In genomic region chr17:45171338-45172231, GRCh38 we compare ENCODE assay signal across 8 cellular contexts. TPM values are rescaled to one million over a fixed set of nuclear protein-coding genes. Genes with fewer than 3 reads are reported as not detected.
DNase-seq lines count a peak whose midpoint lies in the region; ATAC-seq, FAIRE-seq and TF ChIP-seq lines count a peak whose summit lies in the region.

No MANE protein-coding gene starts in this region.

- H3K27me3 ChIP-seq in HUES64 (ENCODE audit: insufficient read depth, low read length) (no peaks in the 10 kb centered on the region), stomach smooth muscle (ENCODE audit: control insufficient read depth in 1 of 2, insufficient read depth in 2 of 2, low read length in 2 of 2) (no peaks in the 10 kb centered on the region)

- DNase-seq in A172 (ENCODE audit: low spot score) (peak; percentile 89), kidney (peak; percentile 84), SKM-1 treated with dmso at 0.1 percent for 144 hours (lab: John Stamatoyannopoulos, UW; ENCODE audit: unreplicated experiment) (no peak), NCI-H2081 (lab: John Stamatoyannopoulos, UW) (no peak)

- H3K9me3 ChIP-seq in HUES64 (ENCODE audit: insufficient read depth, low read depth, low read length) (no peaks in the 10 kb centered on the region), kidney (ENCODE audit: control insufficient read depth in 1 of 2, low read length in 2 of 2) (no peaks in the 10 kb centered on the region), stomach smooth muscle (ENCODE audit: control insufficient read depth in 2 of 2, low read length in 2 of 2) (no peaks in the 10 kb centered on the region)

- H3K4me1 ChIP-seq in HUES64 (ENCODE audit: insufficient read depth, low read length) (peaks cover 30% of the 10 kb centered on the region), kidney (ENCODE audit: control insufficient read depth in 1 of 2, insufficient read depth in 1 of 2, low read depth in 1 of 2, low read length in 2 of 2) (peaks cover 21 to 26% of the 10 kb centered on the region in 2 donors), stomach smooth muscle (ENCODE audit: control insufficient read depth, insufficient read depth, low read length) (peaks cover 33% of the 10 kb centered on the region)

- ATAC-seq in GM19395 (IDR thresholded peaks at IDR 0.05; ENCODE audit: unreplicated experiment): no peak

- H3K9ac ChIP-seq in HUES64 (ENCODE audit: low read depth, low read length) (peak overlapping the region; percentile 53), kidney (ENCODE audit: low read length in 2 of 2) (peak overlapping the region in 1 of 2 donors; percentile 60), stomach smooth muscle (ENCODE audit: low read length in 2 of 2) (peak overlapping the region; percentile 60 to 73)

- peaks cover 5% of the 10 kb centered on the region; the same call in 1 of the 2 replicates for H3K36me3 ChIP-seq in HUES64 (ENCODE audit: insufficient read depth, low read length)
- peaks cover 0 to 8% of the 10 kb centered on the region in 2 donors for H3K36me3 ChIP-seq in kidney (ENCODE audit: control insufficient read depth in 1 of 2, insufficient read depth in 2 of 2, low read length in 2 of 2)
- no peaks in the 10 kb centered on the region for H3K36me3 ChIP-seq in stomach smooth muscle (ENCODE audit: control insufficient read depth in 2 of 2, insufficient read depth in 2 of 2, low read length in 2 of 2)

- no peak for FAIRE-seq in kidney (lab: Jason Lieb, UNC)

- H3K4me3 ChIP-seq in HUES64 (ENCODE audit: low read length) (no peak overlapping the region; the same call in 1 of the 2 replicates), kidney (ENCODE audit: low read length in 2 of 2) (peak overlapping the region; percentile 21 to 58), stomach smooth muscle (ENCODE audit: low read length in 2 of 2) (peak overlapping the region; percentile 59 to 67)

- H3K27ac ChIP-seq in HUES64 (ENCODE audit: low read depth, low read length) (peak overlapping the region; percentile 92), adipose tissue (ENCODE audit: low read depth, low read length) (peak overlapping the region; percentile 56), kidney (ENCODE audit: low read depth in 2 of 2, low read length in 2 of 2) (peak overlapping the region; percentile 94 to 97), stomach smooth muscle (ENCODE audit: low read length) (peak overlapping the region; percentile 94)

- 33% methylated on average over 20 of the region's 20 CpGs for WGBS in HUES64
- 40 to 45% (median 43%) methylated on average over 20 of the region's 20 CpGs for WGBS in adipose tissue, 3 donors

- no peak for TF ChIP-seq CTCF in kidney (IDR thresholded peaks at IDR 0.05; ENCODE audit: borderline replicate concordance, extremely low read depth, insufficient read depth)

- intact Hi-C loops in kidney (cut with DNase I): no loop called here

RNA-seq across cellular contexts. Expression of gene HEXIM2, which starts 9.9 kb away (rescaled TPM):
- total RNA-seq in A172 (2014; rRNA removed; shearing (Covaris generic)): 10.1 and 19.9 TPM in 2 replicates
- 7.7 TPM for polyA plus RNA-seq in HUES64 (2013, experiment 1 of 2)
- 6.8 TPM for polyA plus RNA-seq in HUES64 (2013, experiment 2 of 2)
- polyA plus RNA-seq in adipose tissue (1 to 10 TPM; 5.4 to 8.0 (median 7.8) TPM), kidney (ENCODE audit: insufficient read depth, low read depth, low replicate concordance) (29.1 TPM)
- total RNA-seq in kidney: 6.2 TPM

RNA-seq across cellular contexts. Expression of gene HEXIM1, which starts 23.3 kb away (rescaled TPM):
- total RNA-seq in A172 (2014; rRNA removed; shearing (Covaris generic)): 8.4 and 8.6 TPM in 2 replicates
- 19.1 TPM for polyA plus RNA-seq in HUES64 (2013, experiment 1 of 2)
- 18.6 TPM for polyA plus RNA-seq in HUES64 (2013, experiment 2 of 2)
- 10 to 100 TPM in 2 of 3 donors, 1 to 10 TPM in 1; 5.4 to 24.9 (median 13.4) TPM for polyA plus RNA-seq in adipose tissue
- 34.7 TPM for total RNA-seq in kidney
- 25.0 TPM for polyA plus RNA-seq in kidney (ENCODE audit: insufficient read depth, low read depth, low replicate concordance)

RNA-seq across cellular contexts. Expression of gene ACBD4, which starts 36.1 kb away (rescaled TPM):
- 4.7 and 10.3 TPM in 2 replicates for total RNA-seq in A172 (2014; rRNA removed; shearing (Covaris generic))
- polyA plus RNA-seq in HUES64 (2013, experiment 1 of 2): 1.9 TPM
- 3.7 TPM for polyA plus RNA-seq in HUES64 (2013, experiment 2 of 2)
- polyA plus RNA-seq in adipose tissue (10 to 100 TPM; 11.2 to 17.4 (median 15.6) TPM), kidney (ENCODE audit: insufficient read depth, low read depth, low replicate concordance) (46.3 TPM)
- 19.2 TPM for total RNA-seq in kidney

RNA-seq across cellular contexts. Expression of gene PLCD3, which starts 39.3 kb away (rescaled TPM):
- 168 and 189 TPM in 2 replicates for total RNA-seq in A172 (2014; rRNA removed; shearing (Covaris generic))
- polyA plus RNA-seq in HUES64 (2013, experiment 1 of 2): 16.4 TPM
- 21.9 TPM for polyA plus RNA-seq in HUES64 (2013, experiment 2 of 2)
- polyA plus RNA-seq in adipose tissue (10 to 100 TPM in 2 of 3 donors, 1 to 10 TPM in 1; 6.9 to 49.7 (median 42.4) TPM), kidney (ENCODE audit: insufficient read depth, low read depth, low replicate concordance) (14.8 TPM)
- 111 TPM for total RNA-seq in kidney

RNA-seq across cellular contexts. Expression of gene FMNL1, which starts 50.1 kb away (rescaled TPM):
- 36.3 and 44.8 TPM in 2 replicates for total RNA-seq in A172 (2014; rRNA removed; shearing (Covaris generic))
- 4.1 TPM for polyA plus RNA-seq in HUES64 (2013, experiment 1 of 2)
- polyA plus RNA-seq in HUES64 (2013, experiment 2 of 2): 3.2 TPM
- polyA plus RNA-seq in adipose tissue (10 to 100 TPM in 2 of 3 donors, 1 to 10 TPM in 1; 3.1 to 35.5 (median 27.5) TPM), kidney (ENCODE audit: insufficient read depth, low read depth, low replicate concordance) (2.3 TPM)
- total RNA-seq in kidney: 32.9 TPM

Comparison
In these comparisons a context has a peak if more than half of its experiments do, and no peak if none do; other contexts are left out.
1. DNase-seq: peak in A172 (single experiment) and kidney (single experiment); none in SKM-1 treated with dmso at 0.1 percent for 144 hours (single experiment) and NCI-H2081 (0 of 2).
2. Peak in every context shown above with its lines, with median percentiles within 50 percentile points of each other: H3K27ac ChIP-seq.